In the genomic region with DNA sequence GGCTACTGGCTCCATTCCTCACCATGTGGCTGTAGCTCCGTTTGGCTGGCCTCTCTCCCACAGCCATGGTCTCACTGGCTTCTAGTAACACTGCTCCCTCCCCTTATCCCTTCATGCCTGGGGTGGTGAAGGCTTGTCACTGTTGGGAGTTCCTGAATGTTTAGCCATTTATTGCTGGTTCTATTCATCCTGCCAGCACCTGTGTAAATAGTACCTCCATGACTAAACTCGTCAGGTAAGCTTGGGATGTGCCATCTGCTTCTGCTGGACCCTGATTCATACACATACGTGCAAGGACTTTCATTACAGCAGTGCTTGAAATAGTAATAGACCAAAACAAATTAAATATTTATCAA, we compare ENCODE assay signal across 9 cellular contexts.
DNase-seq lines count a peak whose midpoint lies in the region; ATAC-seq and TF ChIP-seq lines count a peak whose summit lies in the region.
"Had no signal": no experiment of that assay in that cellular context is flagged by ENCODE, and none has a peak within 500 bp of the region (broad histone marks: within the 10 kb centered on the region; RNA-seq: fewer than 3 reads in every experiment).

No MANE protein-coding gene starts in this region.

- CTCF ChIA-PET in PC-9 (lab: Charles Lee) = interaction anchor here (0.9 kb wide), 1 partner anchor 60 kb away, joined by 4 read pairs; no protein-coding TSS in a partner anchor
- CTCF ChIA-PET in CD4-positive, alpha-beta memory T cell (lab: Charles Lee; ENCODE audit: partially characterized antibody) = interaction anchor here (0.9 to 2.1 kb wide), 2 partner anchors 61 to 137 kb away, joined by 4 to 7 read pairs; a partner anchor contains a TSS

- H4K20me1 ChIP-seq in PC-9 (ENCODE audit: insufficient read depth) = no peaks in the 10 kb centered on the region

- no peak overlapping the region for H3K4me3 Mint-ChIP-seq in CD4-positive, alpha-beta memory T cell

- H3K27me3 ChIP-seq in PC-9 (ENCODE audit: insufficient read depth, low read depth) (no peaks in the 10 kb centered on the region), left lung (no peaks in the 10 kb centered on the region)
- no peaks in the 10 kb centered on the region for H3K27me3 ChIP-seq in CD4-positive, alpha-beta memory T cell (ENCODE audit: insufficient read depth, low read length)

- DNase-seq in NCI-H1105 treated with DMSO at 0.1 percent for 48 hours (lab: John Stamatoyannopoulos, UW) (peak; percentile 80), PC-9 (no peak), left lung (no peak), caudate nucleus (lab: John Stamatoyannopoulos, UW) (no peak)
- DNase-seq in CD4-positive, alpha-beta memory T cell = no peak

- H3K27ac ChIP-seq in C4-2B (0 out of 2 replicates have a peak overlapping the region, but pooled peaks have one; percentile 19), PC-9 (no peak overlapping the region), left lung (no peak overlapping the region), caudate nucleus (ENCODE audit: low read depth, low read length) (no peak overlapping the region)
- H3K27ac ChIP-seq in CD4-positive, alpha-beta memory T cell (ENCODE audit: low read depth, low read length) = no peak overlapping the region

- no peaks in the 10 kb centered on the region for H3F3A ChIP-seq in PC-9 (ENCODE audit: insufficient read depth, low read depth)

- BruUV-seq in PC-9 (replicated peaks; lab: Mats Ljungman, UMichigan) = no TSS peak

- H3K9me2 ChIP-seq in PC-9 (ENCODE audit: insufficient read depth) = no peaks in the 10 kb centered on the region

- no peaks in the 10 kb centered on the region for H3K36me3 ChIP-seq in PC-9 (ENCODE audit: low read depth)
- H3K36me3 ChIP-seq in left lung = no peaks in the 10 kb centered on the region
- H3K36me3 ChIP-seq in CD4-positive, alpha-beta memory T cell (ENCODE audit: insufficient read depth, low read length) = no peaks in the 10 kb centered on the region

- peaks cover 7 to 13% (median 10%) of the 10 kb centered on the region in 4 donors for H3K4me1 Mint-ChIP-seq in CD4-positive, alpha-beta memory T cell
- H3K4me1 Mint-ChIP-seq: activated naive CD8-positive, alpha-beta T cell treated with anti-CD3 and anti-CD28 coated beads for 36 hours had no signal

- POLR2A ChIA-PET in PC-9 (lab: Charles Lee; ENCODE audit: unreplicated experiment) = interaction anchor here (0.6 to 0.7 kb wide), 2 partner anchors 176 to 255 kb away, joined by 3 read pairs; no protein-coding TSS in a partner anchor
- POLR2A ChIA-PET in CD4-positive, alpha-beta memory T cell (lab: Charles Lee; ENCODE audit: partially characterized antibody) = interaction anchor here (0.9 to 1.1 kb wide), 2 partner anchors 60 to 65 kb away, joined by 3 read pairs; no protein-coding TSS in a partner anchor

- no peaks in the 10 kb centered on the region for H3K9me3 ChIP-seq in PC-9 (ENCODE audit: insufficient read depth, low read depth)
- H3K9me3 ChIP-seq in left lung = no peaks in the 10 kb centered on the region
- no peaks in the 10 kb centered on the region for H3K9me3 ChIP-seq in CD4-positive, alpha-beta memory T cell (ENCODE audit: control insufficient read depth in 1 of 2, low read length in 2 of 2)

- no peaks in the 10 kb centered on the region for H3K79me2 ChIP-seq in PC-9 (ENCODE audit: low read depth)

- H3K4me1 ChIP-seq in PC-9 (replicated peaks; ENCODE audit: insufficient read depth) (no peaks in the 10 kb centered on the region; the same call in 1 of the 2 replicates), left lung (peaks cover 0 to 9% of the 10 kb centered on the region in 2 donors)
- H3K4me1 ChIP-seq in CD4-positive, alpha-beta memory T cell (ENCODE audit: insufficient read depth, low read length) = peaks cover 16% of the 10 kb centered on the region

- peak overlapping the region; percentile 77 for H2AFZ ChIP-seq in PC-9

- no peaks in the 10 kb centered on the region for H3K36me3 Mint-ChIP-seq in CD4-positive, alpha-beta memory T cell
- H3K36me3 Mint-ChIP-seq: activated naive CD8-positive, alpha-beta T cell treated with anti-CD3 and anti-CD28 coated beads for 36 hours had no signal

- intact Hi-C loops in PC-9 (cut with micrococcal nuclease; ENCODE audit: unreplicated experiment) = no loop called here
- intact Hi-C loops in left lung (cut with DNase I) = no loop called here
- intact Hi-C loops in CD4-positive, alpha-beta memory T cell (cut with micrococcal nuclease) = loop anchor here (2.0 kb wide), 1 partner anchor 61 kb away; a partner anchor contains a TSS

- H3K27me3 Mint-ChIP-seq in CD4-positive, alpha-beta memory T cell = peaks cover 2 to 4% of the 10 kb centered on the region in 2 donors

- peak overlapping the region; percentile 71; the same call in 1 of the 2 replicates for H3K4me2 ChIP-seq in PC-9

- H3K4me3 ChIP-seq in PC-9 (no peak overlapping the region), left lung (no peak overlapping the region)
- H3K4me3 ChIP-seq in CD4-positive, alpha-beta memory T cell (ENCODE audit: low read length in 2 of 2) = no peak overlapping the region

- H3K9me3 Mint-ChIP-seq in CD4-positive, alpha-beta memory T cell = no peaks in the 10 kb centered on the region
- H3K9me3 Mint-ChIP-seq: activated naive CD8-positive, alpha-beta T cell treated with anti-CD3 and anti-CD28 coated beads for 36 hours had no signal

- H3K27ac Mint-ChIP-seq in CD4-positive, alpha-beta memory T cell = no peak overlapping the region
- H3K27ac Mint-ChIP-seq: activated naive CD8-positive, alpha-beta T cell treated with anti-CD3 and anti-CD28 coated beads for 36 hours had no signal

- TF ChIP-seq CTCF in C4-2B (conservative IDR thresholded peaks at IDR 0.05) = no peak
- no peak for TF ChIP-seq CTCF in PC-9 (conservative IDR thresholded peaks at IDR 0.05)
- TF ChIP-seq CTCF in left lung (IDR thresholded peaks at IDR 0.05) = no peak

- peak; percentile 7 for ATAC-seq in left lung
- no peak for ATAC-seq in GM21360 (IDR thresholded peaks at IDR 0.05; ENCODE audit: unreplicated experiment)
- no peak for ATAC-seq in GM18520 (IDR thresholded peaks at IDR 0.05; ENCODE audit: unreplicated experiment)
